ENCODE assay signal across 16 cellular contexts in genomic region chr10:58019863-58020537, GRCh38.
"Had no signal": no experiment of that assay in that cellular context is flagged by ENCODE, and none has a peak within 500 bp of the region (broad histone marks: within the 10 kb centered on the region; RNA-seq: fewer than 3 reads in every experiment).

No MANE protein-coding gene starts in this region.

- H3K9me3 ChIP-seq: gastroesophageal sphincter, left ventricle myocardium inferior, suprapubic skin, upper lobe of right lung had no signal

- H3K4me1 ChIP-seq: gastroesophageal sphincter, left ventricle myocardium inferior, suprapubic skin, upper lobe of right lung had no signal

- H3K27me3 ChIP-seq: brain microvascular endothelial cell, gastroesophageal sphincter, suprapubic skin, upper lobe of right lung had no signal

- ATAC-seq: activated CD4-positive, CD25-positive, alpha-beta regulatory T cell treated with anti-CD3 and anti-CD28 coated beads, Interleukin-2, amount 50 U/mL, for 24 hours; gastroesophageal sphincter; stimulated activated naive CD8-positive, alpha-beta T cell treated with anti-CD3 and anti-CD28 coated beads, Interleukin-15, Interleukin-2, amounts not matched to agents 100 U/mL and 50 U/mL, for 24 hours; upper lobe of right lung had no signal

- H3K36me3 ChIP-seq: brain microvascular endothelial cell, gastroesophageal sphincter, left ventricle myocardium inferior, suprapubic skin, upper lobe of right lung had no signal

- DNase-seq: activated naive CD4-positive, alpha-beta T cell treated with anti-CD3 and anti-CD28 coated beads, Interleukin-2, amount 50 U/mL, for 16 hours; activated T-cell treated with anti-CD3 and anti-CD28 coated beads, Interleukin-2, amount 50 U/mL, for 1 hour; amniotic stem cell; brain microvascular endothelial cell; effector memory CD4-positive, alpha-beta T cell; islet precursor cell; left ventricle myocardium inferior; mesenchymal stem cell; nephron progenitor cell; stimulated activated CD4-positive, alpha-beta T cell treated with anti-CD3 and anti-CD28 coated beads, Interleukin-2, amount 100 ng/mL, for 48 hours; stimulated activated naive CD8-positive, alpha-beta T cell treated with anti-CD3 and anti-CD28 coated beads, Interleukin-15, Interleukin-2, amounts not matched to agents 100 U/mL and 50 U/mL, for 24 hours; upper lobe of right lung had no signal

- H3K4me3 ChIP-seq: gastroesophageal sphincter, left ventricle myocardium inferior, suprapubic skin, upper lobe of right lung had no signal

- H3K27ac ChIP-seq: brain microvascular endothelial cell, epithelial cell of prostate, gastroesophageal sphincter, left ventricle myocardium inferior, suprapubic skin, upper lobe of right lung had no signal
